Comparison of ENCODE assay signal across 1 cellular context in genomic region chr12:57237952-57238853, GRCh38.
TF ChIP-seq lines count a peak whose summit lies in the region.

No MANE protein-coding gene starts in this region.

TF ChIP-seq in HepG2, 621 proteins besides CTCF, POLR2A, EP300 and RAD21 (continued from another document and continues in another):
- TF ChIP-seq RBM39 (IDR thresholded peaks at IDR 0.05; ENCODE audit: low read depth, low read length, poor library complexity, severe bottlenecking) (no peak), ZNF670 (CRISPR knock-in tag; IDR thresholded peaks at IDR 0.05; ENCODE audit: borderline replicate concordance) (peak; percentile 27; the same call in 1 of the 2 replicates), BCL3 (CRISPR knock-in tag; IDR thresholded peaks at IDR 0.05) (no peak), NCOA2 (CRISPR knock-in tag; IDR thresholded peaks at IDR 0.05) (no peak), ELF3 (CRISPR knock-in tag; IDR thresholded peaks at IDR 0.05) (no peak), SAP130 (CRISPR knock-in tag; IDR thresholded peaks at IDR 0.05; ENCODE audit: low read depth) (no peak), THAP9 (CRISPR knock-in tag; IDR thresholded peaks at IDR 0.05; ENCODE audit: borderline replicate concordance) (no peak), AGO2 (optimal IDR thresholded peaks at IDR 0.05; ENCODE audit: low read depth, low read length) (peak; percentile 59), ZSCAN25 (CRISPR knock-in tag; IDR thresholded peaks at IDR 0.05) (no peak; the same call in 1 of the 2 replicates), HES4 (CRISPR knock-in tag; IDR thresholded peaks at IDR 0.05; ENCODE audit: borderline replicate concordance) (no peak), HDAC1 (CRISPR knock-in tag; IDR thresholded peaks at IDR 0.05) (peak; percentile 41; the same call in 1 of the 2 replicates), POLR2G (IDR thresholded peaks at IDR 0.05; ENCODE audit: low read depth, low read length) (peak; percentile 54), HNRNPK (IDR thresholded peaks at IDR 0.05; ENCODE audit: low read depth, low read length, poor library complexity, severe bottlenecking) (peak; percentile 57), MEF2D (CRISPR knock-in tag; IDR thresholded peaks at IDR 0.05) (no peak), SALL2 (CRISPR knock-in tag; IDR thresholded peaks at IDR 0.05) (no peak), ZNF318 (CRISPR knock-in tag; IDR thresholded peaks at IDR 0.05) (no peak), KLF11 (CRISPR knock-in tag; IDR thresholded peaks at IDR 0.05) (no peak), ZKSCAN8 (CRISPR knock-in tag; IDR thresholded peaks at IDR 0.05; ENCODE audit: borderline replicate concordance) (no peak), SPEN (CRISPR knock-in tag; IDR thresholded peaks at IDR 0.05; ENCODE audit: low read depth) (no peak), GFI1 (CRISPR knock-in tag; IDR thresholded peaks at IDR 0.05; ENCODE audit: borderline replicate concordance) (no peak), PBX3 (CRISPR knock-in tag; IDR thresholded peaks at IDR 0.05; ENCODE audit: borderline replicate concordance) (no peak), TRIM24 (CRISPR knock-in tag; IDR thresholded peaks at IDR 0.05) (no peak), ZBTB7A (CRISPR knock-in tag; IDR thresholded peaks at IDR 0.05) (no peak), ZNF788 (CRISPR knock-in tag; IDR thresholded peaks at IDR 0.05; ENCODE audit: borderline replicate concordance) (no peak), ZNF816 (CRISPR knock-in tag; IDR thresholded peaks at IDR 0.05; ENCODE audit: borderline replicate concordance) (0 out of 2 replicates have a peak, but pooled peaks have one; percentile 31), HOXA9 (CRISPR knock-in tag; IDR thresholded peaks at IDR 0.05; ENCODE audit: borderline replicate concordance) (no peak), EED (CRISPR knock-in tag; IDR thresholded peaks at IDR 0.05) (no peak), ZBTB10 (CRISPR knock-in tag; IDR thresholded peaks at IDR 0.05; ENCODE audit: borderline replicate concordance) (0 out of 2 replicates have a peak, but pooled peaks have one; percentile 14), PAF1 (CRISPR knock-in tag; IDR thresholded peaks at IDR 0.05) (no peak), ZNF605 (CRISPR knock-in tag; IDR thresholded peaks at IDR 0.05) (no peak), PCBP1 (IDR thresholded peaks at IDR 0.05; ENCODE audit: borderline replicate concordance, low read depth, low read length) (0 out of 2 replicates have a peak, but pooled peaks have one; percentile 34), MIER2 (CRISPR knock-in tag; IDR thresholded peaks at IDR 0.05) (no peak), TOE1 (CRISPR knock-in tag; IDR thresholded peaks at IDR 0.05) (no peak), NFKB2 (CRISPR knock-in tag; IDR thresholded peaks at IDR 0.05; ENCODE audit: borderline replicate concordance) (no peak), EZH2 (conservative IDR thresholded peaks at IDR 0.05; ENCODE audit: low read depth, low read length) (no peak), SKI (IDR thresholded peaks at IDR 0.05; ENCODE audit: partially characterized antibody) (no peak), ZNF720 (CRISPR knock-in tag; IDR thresholded peaks at IDR 0.05) (no peak), ZFY (CRISPR knock-in tag; IDR thresholded peaks at IDR 0.05) (peak; percentile 9; the same call in 1 of the 2 replicates), ARNT (IDR thresholded peaks at IDR 0.05) (no peak), E2F5 (CRISPR knock-in tag; conservative IDR thresholded peaks at IDR 0.05) (no peak), NFE2L1 (CRISPR knock-in tag; IDR thresholded peaks at IDR 0.05; ENCODE audit: borderline replicate concordance) (no peak)
- TF ChIP-seq, protein P1, sequence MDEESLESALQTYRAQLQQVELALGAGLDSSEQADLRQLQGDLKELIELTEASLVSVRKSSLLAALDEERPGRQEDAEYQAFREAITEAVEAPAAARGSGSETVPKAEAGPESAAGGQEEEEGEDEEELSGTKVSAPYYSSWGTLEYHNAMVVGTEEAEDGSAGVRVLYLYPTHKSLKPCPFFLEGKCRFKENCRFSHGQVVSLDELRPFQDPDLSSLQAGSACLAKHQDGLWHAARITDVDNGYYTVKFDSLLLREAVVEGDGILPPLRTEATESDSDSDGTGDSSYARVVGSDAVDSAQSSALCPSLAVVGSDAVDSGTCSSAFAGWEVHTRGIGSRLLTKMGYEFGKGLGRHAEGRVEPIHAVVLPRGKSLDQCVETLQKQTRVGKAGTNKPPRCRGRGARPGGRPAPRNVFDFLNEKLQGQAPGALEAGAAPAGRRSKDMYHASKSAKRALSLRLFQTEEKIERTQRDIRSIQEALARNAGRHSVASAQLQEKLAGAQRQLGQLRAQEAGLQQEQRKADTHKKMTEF (CRISPR knock-in tag; IDR thresholded peaks at IDR 0.05): no peak
- TF ChIP-seq, protein P2, sequence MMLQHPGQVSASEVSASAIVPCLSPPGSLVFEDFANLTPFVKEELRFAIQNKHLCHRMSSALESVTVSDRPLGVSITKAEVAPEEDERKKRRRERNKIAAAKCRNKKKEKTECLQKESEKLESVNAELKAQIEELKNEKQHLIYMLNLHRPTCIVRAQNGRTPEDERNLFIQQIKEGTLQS (CRISPR knock-in tag; IDR thresholded peaks at IDR 0.05): no peak
